ENCODE assay signal across 8 cellular contexts in genomic region chr2:147843864-147844690, GRCh38. TPM values are rescaled to one million over a fixed set of nuclear protein-coding genes. Genes with fewer than 3 reads are reported as not detected.
DNase-seq lines count a peak whose midpoint lies in the region; ATAC-seq and TF ChIP-seq lines count a peak whose summit lies in the region.

No MANE protein-coding gene starts in this region.

- H2AFZ ChIP-seq in GM23338 = peak overlapping the region; percentile 88
- peak overlapping the region; percentile 95 for H2AFZ ChIP-seq in Karpas-422 (ENCODE audit: low read length)

- peak overlapping the region; percentile 86 for H3K9ac ChIP-seq in Karpas-422 (ENCODE audit: low read length)

- H3K36me3 ChIP-seq in DOHH2 (ENCODE audit: control insufficient read depth, low read length) (no peaks in the 10 kb centered on the region), GM23338 (ENCODE audit: insufficient read depth) (no peaks in the 10 kb centered on the region), Karpas-422 (ENCODE audit: insufficient read depth, low read length) (no peaks in the 10 kb centered on the region)

- TF ChIP-seq CTCF in DOHH2 (IDR thresholded peaks at IDR 0.05; ENCODE audit: low read depth, low read length, poor library complexity, severe bottlenecking) (no peak), GM23338 (conservative IDR thresholded peaks at IDR 0.05; ENCODE audit: low read depth in 2 of 2) (0 out of 4 replicates have a peak, but pooled peaks of 1 of the 2 experiments have one; percentile 8), RWPE1 (conservative IDR thresholded peaks at IDR 0.05; ENCODE audit: low read depth) (peak; percentile 29; the same call in 1 of the 2 replicates), fibroblast of the aortic adventitia (IDR thresholded peaks at IDR 0.05; ENCODE audit: insufficient read depth, low read length) (peak; percentile 27), nephron (IDR thresholded peaks at IDR 0.05; ENCODE audit: unreplicated experiment in 3 of 3) (peak in 2 of 3 experiments; percentile 38 to 52)

- no peaks in the 10 kb centered on the region for H3K9me3 Mint-ChIP-seq in GM23338
- no peaks in the 10 kb centered on the region for H3K9me3 Mint-ChIP-seq in nephron

- H3K4me3 Mint-ChIP-seq in GM23338 = peak overlapping the region; percentile 96
- peak overlapping the region; percentile 95 to 100 (median 97) for H3K4me3 Mint-ChIP-seq in nephron

- peak overlapping the region; percentile 96 for H3K27ac Mint-ChIP-seq in GM23338
- H3K27ac Mint-ChIP-seq in nephron = peak overlapping the region; percentile 89 to 99 (median 99)

- peak; percentile 93 for ATAC-seq in GM23338

- peaks cover 21% of the 10 kb centered on the region for H3K27me3 ChIP-seq in DOHH2 (ENCODE audit: control insufficient read depth, low read length)
- H3K27me3 ChIP-seq in GM23338 (ENCODE audit: insufficient read depth) = no peaks in the 10 kb centered on the region
- no peaks in the 10 kb centered on the region for H3K27me3 ChIP-seq in Karpas-422 (ENCODE audit: low read length)

- H3K9me3 ChIP-seq in DOHH2 (ENCODE audit: control insufficient read depth, insufficient read depth, low read length) (no peaks in the 10 kb centered on the region), Karpas-422 (ENCODE audit: low read length) (no peaks in the 10 kb centered on the region)

- H4K20me1 ChIP-seq in DOHH2 (ENCODE audit: control insufficient read depth, insufficient read depth, low read depth, low read length) (no peaks in the 10 kb centered on the region; the same call in 1 of the 2 replicates), GM23338 (replicated peaks; ENCODE audit: insufficient read depth) (no peaks in the 10 kb centered on the region; the same call in 1 of the 2 replicates), Karpas-422 (ENCODE audit: insufficient read depth, low read depth, low read length) (peaks cover 13% of the 10 kb centered on the region; the same call in 1 of the 2 replicates)

- no peaks in the 10 kb centered on the region for H3K36me3 Mint-ChIP-seq in GM23338 (ENCODE audit: low read depth)
- peaks cover 4% of the 10 kb centered on the region for H3K36me3 Mint-ChIP-seq in nephron (ENCODE audit: low read depth)

- H3K27ac ChIP-seq in DOHH2 (ENCODE audit: low read depth, low read length) = peak overlapping the region; percentile 55
- H3K27ac ChIP-seq in GM23338 (ENCODE audit: low read depth) = peak overlapping the region; percentile 98
- no peak overlapping the region for H3K27ac ChIP-seq in Karpas-422 (ENCODE audit: low read length)
- peak overlapping the region; percentile 98 for H3K27ac ChIP-seq in RWPE1

- H3K4me1 Mint-ChIP-seq in GM23338 (peaks cover 29% of the 10 kb centered on the region), nephron (peaks cover 23% of the 10 kb centered on the region)

- peaks cover 33% of the 10 kb centered on the region for H3K79me2 ChIP-seq in DOHH2 (ENCODE audit: control insufficient read depth, low read length)
- peaks cover 44% of the 10 kb centered on the region for H3K79me2 ChIP-seq in GM23338 (replicated peaks; ENCODE audit: insufficient read depth)
- H3K79me2 ChIP-seq in Karpas-422 (ENCODE audit: low read length) = no peaks in the 10 kb centered on the region

- no peaks in the 10 kb centered on the region for H3K9me2 ChIP-seq in DOHH2 (replicated peaks; ENCODE audit: control insufficient read depth, low read length)
- H3K9me2 ChIP-seq in GM23338 (ENCODE audit: insufficient read depth) = no peaks in the 10 kb centered on the region
- no peaks in the 10 kb centered on the region for H3K9me2 ChIP-seq in Karpas-422 (replicated peaks; ENCODE audit: insufficient read depth, low read length)

- DNase-seq in GM23338 (ENCODE audit: low spot score) (peak; percentile 95), Karpas-422 (peak; percentile 96), RWPE1 (ENCODE audit: low spot score) (peak; percentile 87), fibroblast of the aortic adventitia (ENCODE audit: low read depth) (peak; percentile 86)
- peak; percentile 96 for DNase-seq in activated effector memory CD4-positive, alpha-beta T cell treated with anti-CD3 and anti-CD28 coated beads, Interleukin-2, amount 50 U/mL, for 16 hours
- DNase-seq in stimulated activated naive CD4-positive, alpha-beta T cell (lab: John Stamatoyannopoulos, UW) = peak; percentile 75 to 86 (median 80)

- peak overlapping the region; percentile 83 for H3K4me3 ChIP-seq in DOHH2 (ENCODE audit: low read length)
- peak overlapping the region; percentile 78 for H3K4me3 ChIP-seq in GM23338
- peak overlapping the region; percentile 87 for H3K4me3 ChIP-seq in Karpas-422 (ENCODE audit: low read length)
- H3K4me3 ChIP-seq in fibroblast of the aortic adventitia (ENCODE audit: low read depth, low read length) = peak overlapping the region; percentile 92

- CTCF ChIA-PET in RWPE1 (lab: Yijun Ruan, JAX) = interaction anchor here (0.6 to 1.0 kb wide), 5 partner anchors 37 to 1904 kb away, joined by 3 to 6 read pairs (median 3); no protein-coding TSS in a partner anchor

- POLR2A ChIA-PET in RWPE1 (lab: Yijun Ruan, JAX; ENCODE audit: low non-redundant PET) = no interaction called here

- peak overlapping the region; percentile 90 for H3K4me2 ChIP-seq in DOHH2 (ENCODE audit: low read length)
- H3K4me2 ChIP-seq in GM23338 = peak overlapping the region; percentile 95
- peak overlapping the region; percentile 92 for H3K4me2 ChIP-seq in Karpas-422 (ENCODE audit: low read depth, low read length, poor library complexity, severe bottlenecking)

- H3K4me1 ChIP-seq in DOHH2 (ENCODE audit: control insufficient read depth, low read length) = peaks cover 38% of the 10 kb centered on the region
- peaks cover 40% of the 10 kb centered on the region for H3K4me1 ChIP-seq in GM23338 (ENCODE audit: insufficient read depth)
- H3K4me1 ChIP-seq in Karpas-422 (ENCODE audit: low read length) = peaks cover 23% of the 10 kb centered on the region

- peaks cover 11% of the 10 kb centered on the region for H3F3A ChIP-seq in DOHH2 (ENCODE audit: control insufficient read depth, insufficient read depth)
- H3F3A ChIP-seq in GM23338 (replicated peaks; ENCODE audit: low read depth) = 0 out of 2 replicates have a peak, but pooled peaks cover 4% of the 10 kb centered on the region

- peaks cover 3% of the 10 kb centered on the region for H3K27me3 Mint-ChIP-seq in GM23338 (ENCODE audit: insufficient read depth, low read depth, poor library complexity)
- H3K27me3 Mint-ChIP-seq in nephron (ENCODE audit: low read depth) = no peaks in the 10 kb centered on the region

TF ChIP-seq in GM23338, 12 proteins besides CTCF, POLR2A, EP300 and RAD21 (continues in another document):
- TF ChIP-seq POLR2AphosphoS5 (IDR thresholded peaks at IDR 0.05; ENCODE audit: low read depth) = peak; percentile 74
- TF ChIP-seq ZNF331 (CRISPR knock-in tag; IDR thresholded peaks at IDR 0.05; ENCODE audit: low read depth) = no peak
- TF ChIP-seq REST (IDR thresholded peaks at IDR 0.05; ENCODE audit: unreplicated experiment) = no peak
- no peak for TF ChIP-seq ZNF114 (CRISPR knock-in tag; IDR thresholded peaks at IDR 0.05)
- TF ChIP-seq JUNB (IDR thresholded peaks at IDR 0.05; ENCODE audit: unreplicated experiment) = no peak
- TF ChIP-seq NANOG (IDR thresholded peaks at IDR 0.05; ENCODE audit: borderline replicate concordance) = no peak
- no peak for TF ChIP-seq EZH2phosphoT487 (IDR thresholded peaks at IDR 0.05; ENCODE audit: unreplicated experiment)

RNA-seq across cellular contexts. Expression of gene ACVR2A, which starts 0.8 kb away (rescaled TPM):
- total RNA-seq in GM23338 (2014; rRNA removed; shearing (Covaris generic)) = 15.3 and 15.6 TPM in 2 replicates
- 9.5 and 11.8 TPM in 2 replicates for polyA plus RNA-seq in GM23338 (2016; fragmentation: Nextera tagmentation; extraction: Ambion mirVana)
- 1.8 and 2.6 TPM in 2 replicates for total RNA-seq in Karpas-422 (2014; rRNA removed; shearing (Covaris generic); ENCODE audit: low replicate concordance)
- 42.9 and 54.0 TPM in 2 replicates for total RNA-seq in fibroblast of the aortic adventitia (ENCODE audit: low replicate concordance)
